ENCODE assay signal across 12 cellular contexts in genomic region chr3:115628075-115628412, GRCh38. TPM values are rescaled to one million over a fixed set of nuclear protein-coding genes. Genes with fewer than 3 reads are reported as not detected.
DNase-seq lines count a peak whose midpoint lies in the region; ATAC-seq and TF ChIP-seq lines count a peak whose summit lies in the region.
"Had no signal": no experiment of that assay in that cellular context is flagged by ENCODE, and none has a peak within 500 bp of the region (broad histone marks: within the 10 kb centered on the region; RNA-seq: fewer than 3 reads in every experiment).

No MANE protein-coding gene starts in this region.

- peaks cover 9% of the 10 kb centered on the region; the same call in 1 of the 2 replicates for H3K4me1 ChIP-seq in BE2C

- DNase-seq in SW 1271 (lab: John Stamatoyannopoulos, UW) = no peak
- DNase-seq in DMS53 treated with DMSO at 0.1 percent for 48 hours (lab: John Stamatoyannopoulos, UW; ENCODE audit: unreplicated experiment) = no peak
- DNase-seq in stimulated activated CD4-positive, alpha-beta T cell treated with anti-CD3 and anti-CD28 coated beads, Interleukin-2, amount 100 ng/mL, for 24 hours = no peak
- DNase-seq in BE2C = no peak
- DNase-seq: esophagus squamous epithelium; NCI-H1048; stimulated activated CD4-positive, alpha-beta T cell treated with anti-CD3 and anti-CD28 coated beads, Interleukin-4, amount 100 ng/mL, for 4 hours had no signal

- TF ChIP-seq CTCF in BE2C (IDR thresholded peaks at IDR 0.05; ENCODE audit: low read depth, low read length) = no peak

- H3K9me3 ChIP-seq in BE2C = no peaks in the 10 kb centered on the region
- H3K9me3 ChIP-seq: BLaER1 treated with 17β-estradiol and CSF1 and Interleukin-3, amounts not matched to agents 10 nM and 100 nM; esophagus squamous epithelium had no signal

- ATAC-seq in GM18909 (IDR thresholded peaks at IDR 0.05; ENCODE audit: poor library complexity, unreplicated experiment) (peak; percentile 54), GM21529 (IDR thresholded peaks at IDR 0.05; ENCODE audit: unreplicated experiment) (peak; percentile 46), HG03025 (IDR thresholded peaks at IDR 0.05; ENCODE audit: low FRiP score, unreplicated experiment) (peak; percentile 40), HG03565 (IDR thresholded peaks at IDR 0.05; ENCODE audit: unreplicated experiment) (peak; percentile 13)

- no peaks in the 10 kb centered on the region for H3K27me3 ChIP-seq in BE2C
- H3K27me3 ChIP-seq: BLaER1 treated with 17β-estradiol and CSF1 and Interleukin-3, amounts not matched to agents 10 nM and 100 nM had no signal

- no peak overlapping the region for H3K4me3 ChIP-seq in BE2C (ENCODE audit: low read depth, low read length)
- H3K4me3 ChIP-seq: BLaER1 treated with 17β-estradiol and CSF1 and Interleukin-3, amounts not matched to agents 10 nM and 100 nM; esophagus squamous epithelium had no signal

- peaks cover 8% of the 10 kb centered on the region; the same call in 1 of the 2 replicates for H3K36me3 ChIP-seq in BE2C
- H3K36me3 ChIP-seq: BLaER1 treated with 17β-estradiol and CSF1 and Interleukin-3, amounts not matched to agents 10 nM and 100 nM; esophagus squamous epithelium had no signal

RNA-seq across cellular contexts. Expression of gene GAP43, which starts 4.7 kb away (rescaled TPM):
- 175 TPM for polyA plus RNA-seq in BE2C (2012; ENCODE audit: insufficient read depth, insufficient read length, low read depth)
